13 cellular contexts compared by ENCODE assay signal in genomic region chr16:53754938-53755910, GRCh38. TPM values are rescaled to one million over a fixed set of nuclear protein-coding genes. Genes with fewer than 3 reads are reported as not detected.
DNase-seq lines count a peak whose midpoint lies in the region; TF ChIP-seq lines count a peak whose summit lies in the region.
"Had no signal": no experiment of that assay in that cellular context is flagged by ENCODE, and none has a peak within 500 bp of the region (broad histone marks: within the 10 kb centered on the region; RNA-seq: fewer than 3 reads in every experiment).

No MANE protein-coding gene starts in this region.

- peaks cover 78% of the 10 kb centered on the region for H3K79me2 ChIP-seq in smooth muscle cell (ENCODE audit: low read depth)

- H3K27ac Mint-ChIP-seq in endothelial cell (ENCODE audit: unreplicated experiment) = no peak overlapping the region
- H3K27ac Mint-ChIP-seq: CD8-positive, alpha-beta T cell had no signal

- DNase-seq in COLO668 (lab: John Stamatoyannopoulos, UW; ENCODE audit: unreplicated experiment) = peak; percentile 33
- peak; percentile 45 for DNase-seq in NCI-H146 (lab: John Stamatoyannopoulos, UW)
- peak in 5 of 7 donors; percentile 39 to 64 (median 44) for DNase-seq in adrenal gland
- DNase-seq in left kidney (ENCODE audit: low read depth, low spot score) = peak; percentile 56
- DNase-seq in NOMO-1 treated with DMSO at 0.1 percent for 48 hours (lab: John Stamatoyannopoulos, UW; ENCODE audit: unreplicated experiment) = no peak
- no peak for DNase-seq in smooth muscle cell (lab: John Stamatoyannopoulos, UW; ENCODE audit: unreplicated experiment)
- no peak for DNase-seq in endothelial cell (ENCODE audit: low spot score)
- DNase-seq in hippocampal formation (lab: John Stamatoyannopoulos, UW) = no peak
- DNase-seq: activated CD4-positive, alpha-beta T cell treated with anti-CD3 and anti-CD28 coated beads, Interleukin-2, amount 50 U/mL, for 1 hour; CD8-positive, alpha-beta T cell; stimulated activated CD4-positive, alpha-beta T cell treated with anti-CD3 and anti-CD28 coated beads, Interleukin-15, amount 100 ng/mL, for 24 hours had no signal

- H3K36me3 ChIP-seq in adrenal gland (replicated peaks in 1 of 2) = no peaks in the 10 kb centered on the region
- no peaks in the 10 kb centered on the region for H3K36me3 ChIP-seq in smooth muscle cell (ENCODE audit: low read depth)
- H3K36me3 ChIP-seq: ascending aorta, tibial nerve had no signal

- peaks cover 3% of the 10 kb centered on the region for H3F3A ChIP-seq in smooth muscle cell (ENCODE audit: low read depth)

- no peak overlapping the region for H3K4me2 ChIP-seq in smooth muscle cell

- H3K4me3 ChIP-seq in adrenal gland (no peak overlapping the region), smooth muscle cell (no peak overlapping the region)
- H3K4me3 ChIP-seq: ascending aorta, tibial nerve had no signal

- peaks cover 4% of the 10 kb centered on the region for H3K36me3 Mint-ChIP-seq in endothelial cell (ENCODE audit: low read depth, unreplicated experiment)

- H3K9me3 Mint-ChIP-seq in endothelial cell (ENCODE audit: unreplicated experiment) = no peaks in the 10 kb centered on the region

- intact Hi-C loops in adrenal gland (cut with DNase I) = no loop called here

- H3K27ac ChIP-seq in adrenal gland = no peak overlapping the region
- no peak overlapping the region for H3K27ac ChIP-seq in smooth muscle cell (ENCODE audit: low read depth)
- H3K27ac ChIP-seq: ascending aorta had no signal

- H3K4me1 ChIP-seq in adrenal gland (replicated peaks in 1 of 2) = peaks cover 29 to 43% of the 10 kb centered on the region in 2 donors
- H3K4me1 ChIP-seq in smooth muscle cell (ENCODE audit: low read depth) = peaks cover 47% of the 10 kb centered on the region

- H4K20me1 ChIP-seq in smooth muscle cell (ENCODE audit: low read depth) = peaks cover 90% of the 10 kb centered on the region

- 74 to 81% (median 77%) methylated on average over 9 to 10 of the region's 10 CpGs for WGBS in adrenal gland, 4 donors
- WGBS in smooth muscle cell (ENCODE audit: low lambda C conversion rate) = 95% methylated on average over 10 of the region's 10 CpGs

- H3K4me1 Mint-ChIP-seq in endothelial cell (ENCODE audit: unreplicated experiment) = peaks cover 28% of the 10 kb centered on the region

- H3K4me3 Mint-ChIP-seq in endothelial cell (ENCODE audit: unreplicated experiment) = no peak overlapping the region
- H3K4me3 Mint-ChIP-seq: CD8-positive, alpha-beta T cell had no signal

- H2AFZ ChIP-seq in smooth muscle cell (ENCODE audit: low read depth) = no peak overlapping the region

- TF ChIP-seq CTCF in adrenal gland (IDR thresholded peaks at IDR 0.05) (no peak), smooth muscle cell (IDR thresholded peaks at IDR 0.05; ENCODE audit: borderline replicate concordance, insufficient read depth, poor library complexity, severe bottlenecking) (no peak), endothelial cell (IDR thresholded peaks at IDR 0.05; ENCODE audit: unreplicated experiment) (no peak)

- no peak overlapping the region for H3K9ac ChIP-seq in smooth muscle cell (ENCODE audit: low read depth)

- no peaks in the 10 kb centered on the region for H3K27me3 Mint-ChIP-seq in endothelial cell (ENCODE audit: unreplicated experiment)

- TF ChIP-seq POLR2A in adrenal gland (IDR thresholded peaks at IDR 0.05) = no peak

- H3K27me3 ChIP-seq in adrenal gland = no peaks in the 10 kb centered on the region
- no peaks in the 10 kb centered on the region for H3K27me3 ChIP-seq in smooth muscle cell (ENCODE audit: low read depth)
- H3K27me3 ChIP-seq: ascending aorta, tibial nerve had no signal

- peaks cover 0 to 4% (median 0%) of the 10 kb centered on the region in 3 donors for H3K9me3 ChIP-seq in adrenal gland (replicated peaks in 1 of 3)
- H3K9me3 ChIP-seq in smooth muscle cell (replicated peaks; ENCODE audit: low read depth) = no peaks in the 10 kb centered on the region
- H3K9me3 ChIP-seq: ascending aorta, tibial nerve had no signal

RNA-seq across cellular contexts. Expression of gene FTO, which starts 51.3 kb away (rescaled TPM):
- total RNA-seq in adrenal gland = 100 to 1,000 TPM; 138 to 310 (median 168) TPM
- polyA plus RNA-seq in adrenal gland = 100 to 1,000 TPM in 1 of 3 donors, 10 to 100 TPM in 2; 17.8 to 102 (median 20.7) TPM
- 89.9 and 111 TPM in 2 replicates for total RNA-seq in smooth muscle cell
- polyA plus RNA-seq in smooth muscle cell = 48.2 and 81.1 TPM in 2 replicates
- 83.8 TPM for total RNA-seq in endothelial cell (ENCODE audit: unreplicated experiment)

RNA-seq across cellular contexts. Expression of gene RPGRIP1L, which starts 51.6 kb away (rescaled TPM):
- total RNA-seq in adrenal gland = 10 to 100 TPM in 1 of 8 donors, 1 to 10 TPM in 7; 3.7 to 11.6 (median 6.6) TPM
- polyA plus RNA-seq in adrenal gland = 1 to 10 TPM; 2.6 to 9.5 (median 3.3) TPM
- total RNA-seq in smooth muscle cell = 11.5 and 11.6 TPM in 2 replicates
- polyA plus RNA-seq in smooth muscle cell = 5.8 and 8.4 TPM in 2 replicates
- total RNA-seq in endothelial cell (ENCODE audit: unreplicated experiment) = 9.0 TPM

Comparison
In these comparisons a context has a peak if more than half of its experiments do, and no peak if none do; other contexts are left out.
1. DNase-seq: peak in COLO668 (single experiment), NCI-H146 (single experiment), adrenal gland (5 of 7) and left kidney (single experiment); none in NOMO-1 treated with DMSO at 0.1 percent for 48 hours (single experiment), smooth muscle cell (single experiment), endothelial cell (single experiment) and hippocampal formation (0 of 2).